Comparison of ENCODE assay signal across 26 cellular contexts in the genomic region with DNA sequence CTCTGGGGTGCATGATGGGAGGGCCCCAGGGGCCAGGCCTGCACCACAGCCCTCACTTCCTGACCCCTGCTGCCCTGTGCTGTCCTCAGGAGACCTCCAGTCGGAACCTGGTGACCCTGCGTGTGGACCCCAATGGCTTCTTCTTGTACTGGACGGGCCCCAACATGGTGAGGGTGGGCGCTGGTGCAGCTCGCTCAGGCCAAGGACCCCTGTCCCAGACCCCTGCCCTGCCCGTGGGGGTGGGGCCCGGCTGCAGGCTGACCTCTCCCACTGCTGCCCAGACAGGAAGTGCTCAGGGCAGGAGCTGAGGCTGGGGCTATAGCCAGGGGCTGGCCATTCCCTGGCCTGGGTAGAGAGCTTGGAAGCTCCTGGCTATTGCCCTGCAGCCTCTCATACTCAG.
"Had no signal": no experiment of that assay in that cellular context is flagged by ENCODE, and none has a peak within 500 bp of the region (broad histone marks: within the 10 kb centered on the region; RNA-seq: fewer than 3 reads in every experiment).

No MANE protein-coding gene starts in this region.

- H3K9me3 Mint-ChIP-seq: activated CD4-positive, alpha-beta T cell treated with anti-CD3 and anti-CD28 coated beads, Interleukin-2, amount 10 ng/mL, durations not matched to agents 24 days and 14 days; activated naive CD4-positive, alpha-beta T cell treated with anti-CD3 and anti-CD28 coated beads, Interleukin-2, amount 10 ng/mL, durations not matched to agents 7 days and 5 days; activated naive CD8-positive, alpha-beta T cell treated with anti-CD3 and anti-CD28 coated beads for 36 hours; activated T-cell treated with anti-CD3 and anti-CD28 coated beads, Interleukin-2, amount 50 U/mL, for 4 hours; T-helper 2 cell treated with Interferon-gamma antibody and Interleukin-4, amounts not matched to agents 5 μg/mL and 100 μg/mL, for 36 hours; WTC11 had no signal

- H3K4me3 ChIP-seq: MG63, SJSA1 had no signal

- H3K27ac ChIP-seq: SJSA1 had no signal

- DNase-seq: activated CD4-positive, alpha-beta T cell treated with anti-CD3 and anti-CD28 coated beads, Interleukin-2, amount 10 ng/mL, durations not matched to agents 24 days and 14 days; activated CD4-positive, alpha-beta T cell treated with anti-CD3 and anti-CD28 coated beads, Interleukin-2, amount 50 U/mL, for 48 hours; activated CD4-positive, CD25-positive, alpha-beta regulatory T cell treated with anti-CD3 and anti-CD28 coated beads, Interleukin-2, amount 50 U/mL, for 72 hours; activated CD8-positive, alpha-beta memory T cell treated with anti-CD3 and anti-CD28 coated beads for 24 hours; activated gamma-delta T cell treated with Interleukin-2 at 50 U/mL for 16 hours; activated naive CD4-positive, alpha-beta T cell treated with anti-CD3 and anti-CD28 coated beads, Interleukin-2, amount 10 ng/mL, durations not matched to agents 7 days and 5 days; activated naive CD8-positive, alpha-beta T cell treated with anti-CD3 and anti-CD28 coated beads for 36 hours; activated T-cell treated with anti-CD3 and anti-CD28 coated beads, Interleukin-2, amount 50 U/mL, for 4 hours; MG63; MV-4-11; NCI-H1092 treated with DMSO at 0.1 percent for 48 hours; NCI-H1417 treated with DMSO at 0.1 percent for 48 hours; NCI-H1694; NCI-H2029; NCI-H345; NCI-H510A; NCI-H526 treated with DMSO at 0.1 percent for 48 hours; NCI-H82; OCI-M1; Peyer's patch; SHP77; SW 1271 had no signal

- H3K27ac Mint-ChIP-seq: activated CD4-positive, alpha-beta T cell treated with anti-CD3 and anti-CD28 coated beads, Interleukin-2, amount 10 ng/mL, durations not matched to agents 24 days and 14 days; activated naive CD4-positive, alpha-beta T cell treated with anti-CD3 and anti-CD28 coated beads, Interleukin-2, amount 10 ng/mL, durations not matched to agents 7 days and 5 days; activated naive CD8-positive, alpha-beta T cell treated with anti-CD3 and anti-CD28 coated beads for 36 hours; T-helper 2 cell treated with Interferon-gamma antibody and Interleukin-4, amounts not matched to agents 5 μg/mL and 100 μg/mL, for 36 hours had no signal

- H3K27me3 Mint-ChIP-seq: activated CD4-positive, alpha-beta T cell treated with anti-CD3 and anti-CD28 coated beads, Interleukin-2, amount 10 ng/mL, durations not matched to agents 24 days and 14 days; activated naive CD8-positive, alpha-beta T cell treated with anti-CD3 and anti-CD28 coated beads for 36 hours had no signal

- H3K9me3 ChIP-seq: MG63, Peyer's patch had no signal

- H3K27me3 ChIP-seq: MG63, Peyer's patch, SJSA1 had no signal

- H3K4me3 Mint-ChIP-seq: activated CD4-positive, alpha-beta T cell treated with anti-CD3 and anti-CD28 coated beads, Interleukin-2, amount 10 ng/mL, durations not matched to agents 24 days and 14 days; activated naive CD4-positive, alpha-beta T cell treated with anti-CD3 and anti-CD28 coated beads, Interleukin-2, amount 10 ng/mL, durations not matched to agents 7 days and 5 days; activated naive CD8-positive, alpha-beta T cell treated with anti-CD3 and anti-CD28 coated beads for 36 hours; activated T-cell treated with anti-CD3 and anti-CD28 coated beads, Interleukin-2, amount 50 U/mL, for 4 hours; T-helper 2 cell treated with Interferon-gamma antibody and Interleukin-4, amounts not matched to agents 5 μg/mL and 100 μg/mL, for 36 hours; WTC11 had no signal

- ATAC-seq: activated T-cell treated with anti-CD3 and anti-CD28 coated beads, Interleukin-2, amount 50 U/mL, for 4 hours; SK-N-SH treated with all-trans-retinoic acid at 6 μM for 48 hours; WTC11 had no signal
